In genomic region chr6:113994934-113995342, GRCh38 we compare ENCODE assay signal across 8 cellular contexts. TPM values are rescaled to one million over a fixed set of nuclear protein-coding genes. Genes with fewer than 3 reads are reported as not detected.
DNase-seq lines count a peak whose midpoint lies in the region; ATAC-seq and TF ChIP-seq lines count a peak whose summit lies in the region.

No MANE protein-coding gene starts in this region.

- DNase-seq in A172 (ENCODE audit: low spot score) (peak; percentile 95), GM06990 (ENCODE audit: extremely low read depth, insufficient read length) (peak; percentile 20), HCT116 (ENCODE audit: low read depth, low spot score) (peak; percentile 88), LHCN-M2 (ENCODE audit: low read depth) (peak; percentile 96), Peyer's patch (peak in 1 of 3 donors; percentile 50), caudate nucleus (lab: John Stamatoyannopoulos, UW) (peak in 58 of 61 donors; percentile 3 to 96 (median 72)), left lung (no peak), transverse colon (peak; percentile 18)

- H3K79me2 ChIP-seq in HCT116 (ENCODE audit: insufficient read depth, low read length): no peaks in the 10 kb centered on the region

- H3K4me1 ChIP-seq in HCT116 (ENCODE audit: control insufficient read depth in 1 of 2, insufficient read depth in 2 of 2, low read length in 2 of 2): peaks cover 32 to 50% of the 10 kb centered on the region in 2 experiments
- no peaks in the 10 kb centered on the region for H3K4me1 ChIP-seq in Peyer's patch
- H3K4me1 ChIP-seq in left lung: no peaks in the 10 kb centered on the region
- peaks cover 0 to 21% (median 9%) of the 10 kb centered on the region in 4 donors for H3K4me1 ChIP-seq in transverse colon

- H3K27me3 ChIP-seq in GM06990 (replicated peaks; ENCODE audit: control insufficient read depth, insufficient read depth, low read length) (no peaks in the 10 kb centered on the region), HCT116 (ENCODE audit: insufficient read depth, low read length) (no peaks in the 10 kb centered on the region), Peyer's patch (no peaks in the 10 kb centered on the region), left lung (no peaks in the 10 kb centered on the region), transverse colon (no peaks in the 10 kb centered on the region)

- TF ChIP-seq POLR2A in HCT116 (IDR thresholded peaks at IDR 0.05; ENCODE audit: borderline replicate concordance, extremely low read depth, insufficient read depth, insufficient read length) (no peak), Peyer's patch (IDR thresholded peaks at IDR 0.05) (no peak), transverse colon (IDR thresholded peaks at IDR 0.05) (no peak)

- no TSS peak for BruUV-seq in HCT116 (replicated peaks; lab: Mats Ljungman, UMichigan)

- H3K4me3 ChIP-seq in GM06990 (replicated peaks; ENCODE audit: low read depth, low read length) (no peak overlapping the region), HCT116 (replicated peaks in 1 of 2; ENCODE audit: low read depth in 1 of 2, low read length in 2 of 2) (no peak overlapping the region), Peyer's patch (no peak overlapping the region), left lung (no peak overlapping the region), transverse colon (no peak overlapping the region)

- TF ChIP-seq CTCF in GM06990 (IDR thresholded peaks at IDR 0.05; ENCODE audit: insufficient read depth, low read length, poor library complexity, severe bottlenecking): peak; percentile 72
- peak; percentile 88 to 99 (median 97) for TF ChIP-seq CTCF in HCT116 (IDR thresholded peaks at IDR 0.05 in 2 of 3, conservative IDR thresholded peaks at IDR 0.05 in 1 of 3; ENCODE audit: borderline replicate concordance in 1 of 3, insufficient read depth in 1 of 3, low read depth in 2 of 3, low read length in 2 of 3)
- peak in 5 of 6 experiments; percentile 3 to 58 (median 48) for TF ChIP-seq CTCF in Peyer's patch (IDR thresholded peaks at IDR 0.05)
- peak; percentile 24 to 26 for TF ChIP-seq CTCF in left lung (IDR thresholded peaks at IDR 0.05)
- peak; percentile 34 to 64 (median 47) for TF ChIP-seq CTCF in transverse colon (IDR thresholded peaks at IDR 0.05)

- in situ Hi-C loops in transverse colon (cut with MboI; ENCODE audit: low pct_ligation_motif_present in 1 of 4, low pct_unique_long_range_greater_than_20kb in 1 of 4, low sequenced_read_pairs in 3 of 4): no loop called here

- no peaks in the 10 kb centered on the region for H3K9me3 ChIP-seq in HCT116 (ENCODE audit: control insufficient read depth in 1 of 2, insufficient read depth in 1 of 2, low read depth in 1 of 2, low read length in 2 of 2)
- no peaks in the 10 kb centered on the region for H3K9me3 ChIP-seq in Peyer's patch
- no peaks in the 10 kb centered on the region for H3K9me3 ChIP-seq in left lung
- no peaks in the 10 kb centered on the region for H3K9me3 ChIP-seq in transverse colon

- TF ChIP-seq RAD21 in HCT116 (IDR thresholded peaks at IDR 0.05; ENCODE audit: low read depth): peak; percentile 98

- H3K9ac ChIP-seq in HCT116 (ENCODE audit: low read length): peak overlapping the region; percentile 26; the same call in 1 of the 2 replicates

- ATAC-seq in HCT116: peak; percentile 88
- peak; percentile 92 for ATAC-seq in left lung

- H4K20me1 ChIP-seq in HCT116 (ENCODE audit: insufficient read depth): no peaks in the 10 kb centered on the region

- TF ChIP-seq EP300 in transverse colon (IDR thresholded peaks at IDR 0.05; ENCODE audit: low read depth): no peak

- RAD21 ChIA-PET in HCT116 (lab: Charles Lee; ENCODE audit: low non-redundant PET in 1 of 2, low total read pairs in 2 of 2, uncharacterized antibody in 2 of 2, unreplicated experiment in 2 of 2): interaction anchor here (0.6 to 2.2 kb wide), 6 partner anchors 66 to 1327 kb away, joined by 3 to 13 read pairs (median 4); no protein-coding TSS in a partner anchor

- CTCF ChIA-PET in HCT116 (lab: Charles Lee): interaction anchor here (1.1 to 4.5 kb wide), 11 partner anchors 10 to 1902 kb away, joined by 3 to 93 read pairs (median 5); no protein-coding TSS in a partner anchor

- peak overlapping the region; percentile 67 for H2AFZ ChIP-seq in HCT116 (ENCODE audit: low read depth, low read length, poor library complexity, severe bottlenecking)

- H3K27ac ChIP-seq in HCT116 (ENCODE audit: low read depth, low read length) (peak overlapping the region; percentile 23; the same call in 1 of the 2 replicates), Peyer's patch (no peak overlapping the region), caudate nucleus (ENCODE audit: low read depth, low read length) (peak overlapping the region; percentile 82), left lung (no peak overlapping the region), transverse colon (peak overlapping the region in 3 of 4 donors; percentile 36 to 55 (median 54))

- H3K36me3 ChIP-seq in GM06990 (ENCODE audit: control insufficient read depth, insufficient read depth, low read length) (no peaks in the 10 kb centered on the region), HCT116 (ENCODE audit: control insufficient read depth in 1 of 2, insufficient read depth in 2 of 2, low read length in 2 of 2) (no peaks in the 10 kb centered on the region), Peyer's patch (no peaks in the 10 kb centered on the region), left lung (no peaks in the 10 kb centered on the region), transverse colon (no peaks in the 10 kb centered on the region)

- peak overlapping the region; percentile 59 for H3K4me2 ChIP-seq in HCT116 (ENCODE audit: low read length)

- no peaks in the 10 kb centered on the region for H3K9me2 ChIP-seq in HCT116 (ENCODE audit: insufficient read depth)

- POLR2A ChIA-PET in HCT116 (lab: Charles Lee): interaction anchor here (1.5 to 2.1 kb wide), 2 partner anchors 15 to 113 kb away, joined by 4 to 9 read pairs; no protein-coding TSS in a partner anchor

- intact Hi-C loops in HCT116 (cut with micrococcal nuclease) (loop anchor here (1.0 to 5.0 kb wide), 3 partner anchors 113 to 1902 kb away; no protein-coding TSS in a partner anchor), left lung (cut with DNase I) (no loop called here), transverse colon (cut with DNase I; ENCODE audit: low total_unique reads) (no loop called here)

TF ChIP-seq in HCT116, 20 proteins besides CTCF, POLR2A, EP300 and RAD21 (continues in another document):
- TF ChIP-seq EZH2 (IDR thresholded peaks at IDR 0.05): no peak
- no peak for TF ChIP-seq TCF7L2 (IDR thresholded peaks at IDR 0.05; ENCODE audit: borderline replicate concordance, extremely low read depth, insufficient read depth, insufficient read length)
- peak; percentile 70; the same call in 1 of the 2 replicates for TF ChIP-seq CBX3 (IDR thresholded peaks at IDR 0.05; ENCODE audit: low read depth)
- TF ChIP-seq JUND (IDR thresholded peaks at IDR 0.05): no peak
- no peak for TF ChIP-seq EGR1 (IDR thresholded peaks at IDR 0.05; ENCODE audit: low read depth)
- no peak for TF ChIP-seq ZNF274 (IDR thresholded peaks at IDR 0.05; ENCODE audit: low read depth, low read length)
- no peak for TF ChIP-seq SP1 (IDR thresholded peaks at IDR 0.05; ENCODE audit: low read depth)
- TF ChIP-seq REST (IDR thresholded peaks at IDR 0.05; ENCODE audit: low read depth): no peak
- TF ChIP-seq MAX (IDR thresholded peaks at IDR 0.05): peak; percentile 31; the same call in 1 of the 2 replicates
- peak; percentile 36; the same call in 1 of the 2 replicates for TF ChIP-seq CEBPB (IDR thresholded peaks at IDR 0.05; ENCODE audit: low read depth)
- no peak for TF ChIP-seq ELF1 (IDR thresholded peaks at IDR 0.05; ENCODE audit: borderline replicate concordance, low read depth)
- peak; percentile 83 for TF ChIP-seq YY1 (IDR thresholded peaks at IDR 0.05; ENCODE audit: extremely low read depth, insufficient replicate concordance, low read depth, low read length)
- TF ChIP-seq EZH2phosphoT487 (IDR thresholded peaks at IDR 0.05; ENCODE audit: borderline replicate concordance): no peak
- no peak for TF ChIP-seq SIN3A (IDR thresholded peaks at IDR 0.05; ENCODE audit: low read depth)
- TF ChIP-seq SRF (IDR thresholded peaks at IDR 0.05; ENCODE audit: low read depth): no peak; the same call in 1 of the 2 replicates

RNA-seq across cellular contexts. Expression of gene HDAC2, which starts 24.0 kb away (rescaled TPM):
- 98.6 and 118 TPM in 2 replicates for total RNA-seq in A172 (2014; rRNA removed; shearing (Covaris generic))
- 153 TPM for total RNA-seq in HCT116 (2021; ENCODE audit: unreplicated experiment)
- polyA plus RNA-seq in HCT116 (2012): 106 and 140 TPM in 2 replicates
- 76.8 and 119 TPM in 2 replicates for total RNA-seq in LHCN-M2 (2014; rRNA removed)
- polyA plus RNA-seq in LHCN-M2 (2012): 131 TPM
- total RNA-seq in Peyer's patch: 10 to 100 TPM; 29.6 to 49.5 (median 43.8) TPM
- 10 to 100 TPM; 72.7 to 75.7 TPM for total RNA-seq in left lung
- total RNA-seq in transverse colon: 10 to 100 TPM; 26.6 to 60.8 (median 38.0) TPM

Comparison
In these comparisons a context has a peak if more than half of its experiments do, and no peak if none do; other contexts are left out.
1. DNase-seq: peak in A172 (single experiment), GM06990 (single experiment), HCT116 (single experiment), LHCN-M2 (single experiment), caudate nucleus (58 of 61) and transverse colon (single experiment); none in left lung (0 of 2).
2. CTCF ChIP-seq: peak in every context shown above with its lines; median percentile 97 in HCT116; 72 in GM06990; 48 in Peyer's patch; 47 in transverse colon; 25 in left lung.
3. H3K27ac ChIP-seq: peak in HCT116 (single experiment), caudate nucleus (single experiment) and transverse colon (3 of 4); none in Peyer's patch (0 of 4) and left lung (0 of 2).